Comparison of ENCODE assay signal across 17 cellular contexts in the genomic region with DNA sequence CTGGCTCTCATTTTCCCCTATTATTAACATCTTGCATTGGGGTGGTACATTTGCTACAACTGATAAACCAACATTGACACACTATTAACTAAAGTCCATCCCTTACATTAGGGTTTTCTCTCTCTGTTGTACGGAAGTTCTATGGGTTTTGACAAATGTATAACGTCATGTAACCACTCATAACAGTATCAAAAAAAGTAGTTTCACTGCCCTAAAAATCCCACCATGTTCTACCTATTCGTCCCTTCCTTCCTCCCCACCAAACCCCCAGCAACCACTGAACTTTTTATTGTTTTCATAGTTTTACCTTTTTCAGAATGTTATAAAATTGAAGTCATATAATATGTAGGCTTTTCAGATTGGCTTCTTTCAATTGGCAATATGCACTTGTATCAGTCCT. TPM values are rescaled to one million over a fixed set of nuclear protein-coding genes. Genes with fewer than 3 reads are reported as not detected.
DNase-seq lines count a peak whose midpoint lies in the region; ATAC-seq, FAIRE-seq and TF ChIP-seq lines count a peak whose summit lies in the region.
"Had no signal": no experiment of that assay in that cellular context is flagged by ENCODE, and none has a peak within 500 bp of the region (broad histone marks: within the 10 kb centered on the region; RNA-seq: fewer than 3 reads in every experiment).

No MANE protein-coding gene starts in this region.

- no peaks in the 10 kb centered on the region for H3K9me3 ChIP-seq in mesenchymal stem cell (ENCODE audit: control insufficient read depth, low read length)
- H3K9me3 ChIP-seq: ovary, testis had no signal

- H3K23ac ChIP-seq in mesenchymal stem cell (ENCODE audit: low read length in 2 of 2), result no peak overlapping the region

- no peak overlapping the region for H3K18ac ChIP-seq in mesenchymal stem cell (ENCODE audit: low read depth in 1 of 2, low read length in 2 of 2)

- H3K27ac Mint-ChIP-seq in activated CD4-positive, alpha-beta T cell treated with anti-CD3 and anti-CD28 coated beads for 36 hours, result no peak overlapping the region
- peak overlapping the region; percentile 63 for H3K27ac Mint-ChIP-seq in stimulated activated naive CD8-positive, alpha-beta T cell treated with anti-CD3 and anti-CD28 coated beads, Interleukin-15, Interleukin-2, amounts not matched to agents 100 ng/mL and 50 ng/mL, for 24 hours
- H3K27ac Mint-ChIP-seq: activated CD4-positive, alpha-beta T cell treated with anti-CD3 and anti-CD28 coated beads, Interleukin-2, amount 10 ng/mL, durations not matched to agents 7 days and 5 days had no signal

- POLR2A ChIA-PET in activated CD4-positive, alpha-beta T cell treated with anti-CD3 and anti-CD28 coated beads for 36 hours (lab: Charles Lee), result no interaction called here

- H3K36me3 ChIP-seq in mesenchymal stem cell (ENCODE audit: control insufficient read depth in 1 of 2, insufficient read depth in 2 of 2, low read depth in 1 of 2, low read length in 2 of 2), result no peaks in the 10 kb centered on the region
- H3K36me3 ChIP-seq: ovary had no signal

- no peak overlapping the region for H2AFZ ChIP-seq in mesenchymal stem cell (ENCODE audit: low read depth, low read length)

- no peaks in the 10 kb centered on the region for H3K27me3 ChIP-seq in mesenchymal stem cell (ENCODE audit: control insufficient read depth in 1 of 2, insufficient read depth in 1 of 2, low read length in 2 of 2)
- H3K27me3 ChIP-seq: ovary, testis had no signal

- no peak for TF ChIP-seq POLR2A in H54 (IDR thresholded peaks at IDR 0.05; ENCODE audit: low read depth, low read length)

- H3K9me3 Mint-ChIP-seq in activated CD4-positive, alpha-beta T cell treated with anti-CD3 and anti-CD28 coated beads for 36 hours (ENCODE audit: low read depth), result peaks cover 1% of the 10 kb centered on the region
- H3K9me3 Mint-ChIP-seq in stimulated activated naive CD8-positive, alpha-beta T cell treated with anti-CD3 and anti-CD28 coated beads, Interleukin-15, Interleukin-2, amounts not matched to agents 100 ng/mL and 50 ng/mL, for 24 hours, result peaks cover 7% of the 10 kb centered on the region
- H3K9me3 Mint-ChIP-seq: H9, immature natural killer cell had no signal

- H3K27me3 Mint-ChIP-seq in activated CD4-positive, alpha-beta T cell treated with anti-CD3 and anti-CD28 coated beads for 36 hours, result no peaks in the 10 kb centered on the region
- H3K27me3 Mint-ChIP-seq in stimulated activated naive CD8-positive, alpha-beta T cell treated with anti-CD3 and anti-CD28 coated beads, Interleukin-15, Interleukin-2, amounts not matched to agents 100 ng/mL and 50 ng/mL, for 24 hours, result no peaks in the 10 kb centered on the region
- H3K27me3 Mint-ChIP-seq: activated CD4-positive, alpha-beta T cell treated with anti-CD3 and anti-CD28 coated beads, Interleukin-2, amount 10 ng/mL, durations not matched to agents 7 days and 5 days had no signal

- peaks cover 66% of the 10 kb centered on the region for H3K4me1 Mint-ChIP-seq in activated CD4-positive, alpha-beta T cell treated with anti-CD3 and anti-CD28 coated beads for 36 hours
- H3K4me1 Mint-ChIP-seq in stimulated activated naive CD8-positive, alpha-beta T cell treated with anti-CD3 and anti-CD28 coated beads, Interleukin-15, Interleukin-2, amounts not matched to agents 100 ng/mL and 50 ng/mL, for 24 hours (ENCODE audit: low read depth), result peaks cover 70% of the 10 kb centered on the region

- intact Hi-C loops in activated CD4-positive, alpha-beta T cell treated with anti-CD3 and anti-CD28 coated beads for 36 hours (cut with DNase I, micrococcal nuclease), result no loop called here

- ATAC-seq in activated CD4-positive, alpha-beta T cell treated with anti-CD3 and anti-CD28 coated beads for 36 hours, result peak; percentile 27
- ATAC-seq in GM21529 (IDR thresholded peaks at IDR 0.05; ENCODE audit: unreplicated experiment) (peak; percentile 59), HG03469 (IDR thresholded peaks at IDR 0.05; ENCODE audit: unreplicated experiment) (peak; percentile 44), GM21717 (IDR thresholded peaks at IDR 0.05; ENCODE audit: unreplicated experiment) (no peak)

- H2BK120ac ChIP-seq in mesenchymal stem cell (ENCODE audit: low read depth, low read length), result no peak overlapping the region

- no peak overlapping the region for H2BK15ac ChIP-seq in mesenchymal stem cell (ENCODE audit: low read depth, poor library complexity, severe bottlenecking)

- no peak overlapping the region for H3K27ac ChIP-seq in mesenchymal stem cell (ENCODE audit: low read length, poor library complexity, severe bottlenecking)
- H3K27ac ChIP-seq: ovary, testis had no signal

- no peak overlapping the region for H3K4ac ChIP-seq in mesenchymal stem cell (ENCODE audit: low read depth in 1 of 2, low read length in 2 of 2)

- FAIRE-seq in H54 (lab: Jason Lieb, UNC), result no peak
- FAIRE-seq: G401.6 had no signal

- H2BK12ac ChIP-seq in mesenchymal stem cell (ENCODE audit: low read length in 2 of 2), result no peak overlapping the region

- no peak overlapping the region for H2AK5ac ChIP-seq in mesenchymal stem cell (ENCODE audit: low read length, severe bottlenecking)

- no peak overlapping the region for H3K9ac ChIP-seq in mesenchymal stem cell (ENCODE audit: low read length)

- H3K4me3 ChIP-seq in mesenchymal stem cell (ENCODE audit: insufficient read depth in 1 of 2, low read depth in 1 of 2, low read length in 2 of 2), result no peak overlapping the region
- H3K4me3 ChIP-seq: ovary, testis had no signal

- no peak overlapping the region for H4K91ac ChIP-seq in mesenchymal stem cell (ENCODE audit: low read length)

- H3K14ac ChIP-seq in mesenchymal stem cell (ENCODE audit: low read length in 2 of 2), result no peak overlapping the region

- CTCF ChIA-PET in activated CD4-positive, alpha-beta T cell treated with anti-CD3 and anti-CD28 coated beads for 36 hours (lab: Charles Lee), result no interaction called here

- H3K4me3 Mint-ChIP-seq in activated CD4-positive, alpha-beta T cell treated with anti-CD3 and anti-CD28 coated beads for 36 hours, result no peak overlapping the region
- peak overlapping the region; percentile 5 for H3K4me3 Mint-ChIP-seq in stimulated activated naive CD8-positive, alpha-beta T cell treated with anti-CD3 and anti-CD28 coated beads, Interleukin-15, Interleukin-2, amounts not matched to agents 100 ng/mL and 50 ng/mL, for 24 hours
- H3K4me3 Mint-ChIP-seq: activated CD4-positive, alpha-beta T cell treated with anti-CD3 and anti-CD28 coated beads, Interleukin-2, amount 10 ng/mL, durations not matched to agents 7 days and 5 days; H9 had no signal

- no peak overlapping the region for H2BK5ac ChIP-seq in mesenchymal stem cell (ENCODE audit: low read depth, low read length, poor library complexity, severe bottlenecking)

- peaks cover 24% of the 10 kb centered on the region for H3K79me1 ChIP-seq in mesenchymal stem cell (replicated peaks; ENCODE audit: low read length, poor library complexity, severe bottlenecking)

- no peaks in the 10 kb centered on the region for H3K4me1 ChIP-seq in mesenchymal stem cell (ENCODE audit: control insufficient read depth, insufficient read depth, low read depth, low read length)
- H3K4me1 ChIP-seq: testis had no signal

- no peak for DNase-seq in activated CD4-positive, alpha-beta T cell treated with anti-CD3 and anti-CD28 coated beads for 36 hours
- DNase-seq in activated CD4-positive, alpha-beta T cell treated with anti-CD3 and anti-CD28 coated beads, Interleukin-2, amount 50 U/mL, for 48 hours, result no peak
- DNase-seq in H54 (ENCODE audit: insufficient read length, low spot score) (no peak), mesenchymal stem cell (no peak)
- DNase-seq: 8988T; activated CD4-positive, alpha-beta T cell treated with anti-CD3 and anti-CD28 coated beads, Interleukin-2, amount 10 ng/mL, durations not matched to agents 7 days and 5 days; activated gamma-delta T cell treated with Interleukin-2 at 50 U/mL for 16 hours; H9; immature natural killer cell; ovary; RPMI8226; testis had no signal

- 98% methylated on average over 3 of the region's 3 CpGs for WGBS in mesenchymal stem cell

- no peak overlapping the region for H4K8ac ChIP-seq in mesenchymal stem cell (ENCODE audit: low read length)

- no peak overlapping the region for H3K4me2 ChIP-seq in mesenchymal stem cell (ENCODE audit: low read length, poor library complexity, severe bottlenecking)

- H3K36me3 Mint-ChIP-seq in activated CD4-positive, alpha-beta T cell treated with anti-CD3 and anti-CD28 coated beads for 36 hours (ENCODE audit: low read depth), result peaks cover 20% of the 10 kb centered on the region
- peaks cover 31% of the 10 kb centered on the region for H3K36me3 Mint-ChIP-seq in stimulated activated naive CD8-positive, alpha-beta T cell treated with anti-CD3 and anti-CD28 coated beads, Interleukin-15, Interleukin-2, amounts not matched to agents 100 ng/mL and 50 ng/mL, for 24 hours (ENCODE audit: low read depth)

RNA-seq across cellular contexts. Expression of gene MLLT3, which starts 40.1 kb away (rescaled TPM):
- total RNA-seq in activated CD4-positive, alpha-beta T cell treated with anti-CD3 and anti-CD28 coated beads for 36 hours, result 10 to 100 TPM; 42.5 to 49.2 TPM
- polyA plus RNA-seq in mesenchymal stem cell (2013, experiment 1 of 2), result 8.1 TPM
- 8.7 TPM for polyA plus RNA-seq in mesenchymal stem cell (2013, experiment 2 of 2)
